ENCODE assay signal across 22 cellular contexts in genomic region chr9:121339437-121339836, GRCh38.
"Had no signal": no experiment of that assay in that cellular context is flagged by ENCODE, and none has a peak within 500 bp of the region (broad histone marks: within the 10 kb centered on the region; RNA-seq: fewer than 3 reads in every experiment).

No MANE protein-coding gene starts in this region.

- ATAC-seq: activated naive CD4-positive, alpha-beta T cell treated with anti-CD3 and anti-CD28 coated beads, Interleukin-2, amount 50 U/mL, for 72 hours; activated T-helper 17 cell treated with anti-CD3 and anti-CD28 coated beads, Interleukin-2, amount 50 U/mL, for 72 hours; effector memory CD8-positive, alpha-beta T cell; esophagus mucosa; stimulated activated memory B cell treated with anti-CD40 and anti-IgM and Interleukin-4, amounts not matched to agents 10 μg/mL and 1 μg/mL and 100 μg/mL, for 72 hours had no signal

- H3K4me1 ChIP-seq: neural progenitor cell had no signal

- DNase-seq: activated CD4-positive, alpha-beta T cell treated with anti-CD3 and anti-CD28 coated beads, Interleukin-2, amount 50 U/mL, for 1 hour; activated CD4-positive, CD25-positive, alpha-beta regulatory T cell treated with anti-CD3 and anti-CD28 coated beads, Interleukin-2, amount 50 U/mL, for 72 hours; activated CD8-positive, alpha-beta memory T cell treated with anti-CD3 and anti-CD28 coated beads for 24 hours; activated CD8-positive, alpha-beta memory T cell treated with anti-CD3 and anti-CD28 coated beads, Interleukin-2, amount 50 U/mL, for 4 hours; activated T-cell treated with anti-CD3 and anti-CD28 coated beads, Interleukin-2, amount 50 U/mL, for 24 hours; aorta; brain microvascular endothelial cell; effector memory CD8-positive, alpha-beta T cell; head of caudate nucleus; naive B cell; retina; stimulated activated CD4-positive, alpha-beta T cell treated with anti-CD3 and anti-CD28 coated beads, Interleukin-2, amount 100 ng/mL, for 24 hours; testis; trophoblast cell; WERI-Rb-1 had no signal

- H3K9me3 ChIP-seq: testis, vagina had no signal

- H3K27me3 ChIP-seq: brain microvascular endothelial cell, neural progenitor cell, testis, vagina had no signal

- H3K27ac ChIP-seq: brain microvascular endothelial cell, neural progenitor cell, vagina, WERI-Rb-1 had no signal

- H3K4me3 ChIP-seq: lung, neural progenitor cell, testis, vagina had no signal

- H3K36me3 ChIP-seq: brain microvascular endothelial cell, neural progenitor cell, WERI-Rb-1 had no signal
